In the genomic region with DNA sequence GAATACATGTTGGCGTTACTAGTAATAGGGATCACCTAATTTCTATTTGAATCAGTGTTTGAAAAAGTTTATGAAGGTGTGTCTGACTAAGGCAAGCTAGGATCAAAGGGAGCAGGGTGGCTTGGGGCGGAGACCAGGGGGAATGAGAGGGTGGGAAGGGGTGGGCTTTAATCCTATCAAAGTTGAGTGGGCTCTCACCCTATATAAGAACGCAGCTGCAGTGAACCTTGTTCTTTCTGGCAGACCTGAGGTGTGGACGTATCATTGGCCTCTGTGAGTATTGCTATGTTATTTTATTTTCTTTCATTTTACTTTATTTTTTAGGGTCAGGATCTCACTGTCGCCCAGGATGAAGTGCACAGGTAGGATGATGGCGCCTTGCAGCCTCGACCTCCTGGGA, we compare ENCODE assay signal across 21 cellular contexts. TPM values are rescaled to one million over a fixed set of nuclear protein-coding genes. Genes with fewer than 3 reads are reported as not detected.
DNase-seq lines count a peak whose midpoint lies in the region; FAIRE-seq and TF ChIP-seq lines count a peak whose summit lies in the region.
"Had no signal": no experiment of that assay in that cellular context is flagged by ENCODE, and none has a peak within 500 bp of the region (broad histone marks: within the 10 kb centered on the region; RNA-seq: fewer than 3 reads in every experiment).

No MANE protein-coding gene starts in this region.

- no peak for FAIRE-seq in frontal cortex (lab: Jason Lieb, UNC)
- FAIRE-seq: G401.6, GM12891, GM18507, K562 had no signal

- H3K27me3 Mint-ChIP-seq in H9 (ENCODE audit: low read depth) (peaks cover 2% of the 10 kb centered on the region; the same call in 1 of the 2 replicates), endodermal cell (ENCODE audit: insufficient read depth) (no peaks in the 10 kb centered on the region)

- no peak overlapping the region for H2BK20ac ChIP-seq in H9 (ENCODE audit: low read depth, low read length, poor library complexity, severe bottlenecking)

- no peak overlapping the region for H4K8ac ChIP-seq in H9 (replicated peaks; ENCODE audit: insufficient read length, low read depth, low read length)

- no peak overlapping the region for H3K18ac ChIP-seq in H9 (ENCODE audit: insufficient read length, low read depth, low read length)

- peak overlapping the region in 1 of 2 experiments; percentile 42; a peak in 2 of 5 replicates for H3K4me3 Mint-ChIP-seq in H9
- peak overlapping the region; percentile 46 for H3K4me3 Mint-ChIP-seq in endodermal cell
- H3K4me3 Mint-ChIP-seq: CD4-positive, alpha-beta memory T cell; HFFc6 had no signal

- H3K4me3 ChIP-seq in endodermal cell (ENCODE audit: low read length) = peak overlapping the region; percentile 78
- H3K4me3 ChIP-seq: K562 had no signal

- H3K9ac ChIP-seq in H9 (ENCODE audit: extremely low read depth, insufficient read length, low read length) = peak overlapping the region; percentile 9
- H3K9ac ChIP-seq in endodermal cell (ENCODE audit: extremely low read depth, low read length, poor library complexity, severe bottlenecking) = peak overlapping the region; percentile 72

- H3K36me3 Mint-ChIP-seq in H9 (ENCODE audit: insufficient read depth in 1 of 3, low read depth in 3 of 3) = peaks cover 15 to 43% (median 30%) of the 10 kb centered on the region in 3 experiments
- peaks cover 4% of the 10 kb centered on the region for H3K36me3 Mint-ChIP-seq in endodermal cell (ENCODE audit: low read depth)
- H3K36me3 Mint-ChIP-seq: CD4-positive, alpha-beta memory T cell had no signal

- no peaks in the 10 kb centered on the region for H3K79me1 ChIP-seq in H9 (ENCODE audit: insufficient read depth, low read depth, low read length, poor library complexity, severe bottlenecking)

- H3K23ac ChIP-seq in H9 (ENCODE audit: insufficient read length, low read depth, low read length) = no peak overlapping the region

- H3K4ac ChIP-seq in H9 (ENCODE audit: low read depth, low read length) = no peak overlapping the region

- no peak overlapping the region for H4K91ac ChIP-seq in H9 (ENCODE audit: insufficient read length, low read depth, low read length)

- no peaks in the 10 kb centered on the region for H3K36me3 ChIP-seq in endodermal cell (ENCODE audit: control insufficient read depth, insufficient read depth, low read length)
- H3K36me3 ChIP-seq: BE2C had no signal

- H3K9me3 ChIP-seq in H9 (ENCODE audit: control insufficient read depth, low read depth, low read length) = no peaks in the 10 kb centered on the region
- H3K9me3 ChIP-seq in endodermal cell (ENCODE audit: control insufficient read depth, low read length) = no peaks in the 10 kb centered on the region
- H3K9me3 ChIP-seq: BE2C had no signal

- WGBS in H9 (ENCODE audit: extremely low coverage, insufficient read length, low lambda C conversion rate) = no CpG with 5 or more reads among the region's 7 CpGs
- 91 to 94% methylated on average over 3 to 5 of the region's 7 CpGs for WGBS in endodermal cell (ENCODE audit: insufficient coverage in 1 of 2, insufficient read length in 1 of 2), 2 experiments

- DNase-seq in ELF-1 (ENCODE audit: low read depth, low spot score) (peak; percentile 57), H9 (no peak), endodermal cell (no peak), inferior parietal cortex (ENCODE audit: extremely low spot score) (no peak), NCI-H82 treated with DMSO at 0.1 percent for 48 hours (lab: John Stamatoyannopoulos, UW; ENCODE audit: unreplicated experiment) (no peak), C1 segment of cervical spinal cord (lab: John Stamatoyannopoulos, UW) (no peak), frontal cortex (ENCODE audit: low spot score in 2 of 2) (no peak)
- DNase-seq: BE2C; Calu3; CD4-positive, alpha-beta memory T cell; DMS79 treated with DMSO at 0.1 percent for 48 hours; HFFc6; IMR-90 had no signal

- no peak overlapping the region for H2BK12ac ChIP-seq in H9 (ENCODE audit: insufficient read length, low read depth, low read length)

- no peaks in the 10 kb centered on the region for H3K79me2 ChIP-seq in H9 (ENCODE audit: insufficient read depth, low read length)

- H3K27ac Mint-ChIP-seq in H9 (0 out of 7 replicates have a peak overlapping the region, but pooled peaks of 1 of the 3 experiments have one; percentile 73), endodermal cell (no peak overlapping the region)
- H3K27ac Mint-ChIP-seq: CD14-positive monocyte; CD4-positive, alpha-beta memory T cell; HFFc6 had no signal

- H3K27ac ChIP-seq in H9 (ENCODE audit: insufficient read length, low read depth, low read length) (no peak overlapping the region), endodermal cell (ENCODE audit: low read depth, low read length) (no peak overlapping the region)
- H3K27ac ChIP-seq: HL-60 had no signal

- no peak overlapping the region for H3K14ac ChIP-seq in H9 (ENCODE audit: insufficient read depth, low read length)

- no peak overlapping the region for H2BK5ac ChIP-seq in H9 (ENCODE audit: insufficient read length, low read length)

- no peak overlapping the region for H2BK15ac ChIP-seq in H9 (ENCODE audit: low read depth, low read length)

- H2AFZ ChIP-seq in H9 (ENCODE audit: low read length) = no peak overlapping the region

- no peaks in the 10 kb centered on the region for H3K27me3 ChIP-seq in H9 (ENCODE audit: insufficient read depth, low read length)
- no peaks in the 10 kb centered on the region for H3K27me3 ChIP-seq in endodermal cell (ENCODE audit: control insufficient read depth, insufficient read depth, low read length, poor library complexity, severe bottlenecking)
- H3K27me3 ChIP-seq: BE2C had no signal

- no peak overlapping the region for H2BK120ac ChIP-seq in H9 (ENCODE audit: low read depth, low read length, poor library complexity, severe bottlenecking)

- no peak overlapping the region for H3T11ph ChIP-seq in H9 (ENCODE audit: low read length)

- peaks cover 3% of the 10 kb centered on the region for H3K23me2 ChIP-seq in H9 (ENCODE audit: insufficient read length, low read depth, low read length, poor library complexity, severe bottlenecking)

- peaks cover 34 to 40% of the 10 kb centered on the region in 2 experiments for H3K9me3 Mint-ChIP-seq in H9
- peaks cover 27% of the 10 kb centered on the region for H3K9me3 Mint-ChIP-seq in endodermal cell
- H3K9me3 Mint-ChIP-seq: HFFc6 had no signal

- H2AK5ac ChIP-seq in H9 (ENCODE audit: insufficient read length, low read length) = no peak overlapping the region

- H3K56ac ChIP-seq in H9 (ENCODE audit: insufficient read length, low read depth, low read length) = no peak overlapping the region

- H3K4me1 Mint-ChIP-seq in H9 = peaks cover 27 to 29% of the 10 kb centered on the region in 2 experiments
- H3K4me1 Mint-ChIP-seq in endodermal cell = peaks cover 18% of the 10 kb centered on the region
- H3K4me1 Mint-ChIP-seq: CD4-positive, alpha-beta memory T cell had no signal

- TF ChIP-seq CTCF in H9 (conservative IDR thresholded peaks at IDR 0.05) (no peak), endodermal cell (conservative IDR thresholded peaks at IDR 0.05) (no peak)

- no peak overlapping the region for H3K4me2 ChIP-seq in H9 (ENCODE audit: insufficient read depth, insufficient read length, low read length)

- no peaks in the 10 kb centered on the region for H4K20me1 ChIP-seq in H9 (ENCODE audit: control insufficient read depth, insufficient read depth, insufficient read length)

- H3K4me1 ChIP-seq in H9 (ENCODE audit: insufficient read depth, low read length) = no peaks in the 10 kb centered on the region; the same call in 1 of the 2 replicates
- H3K4me1 ChIP-seq in endodermal cell (ENCODE audit: control insufficient read depth, insufficient read depth, low read length) = peaks cover 5% of the 10 kb centered on the region
- H3K4me1 ChIP-seq: BE2C had no signal

- H4K5ac ChIP-seq in H9 (ENCODE audit: insufficient read length, low read depth, low read length) = no peak overlapping the region

RNA-seq across cellular contexts. Expression of a gene that starts 37.4 kb away (rescaled TPM):
- total RNA-seq in H9 (2021) (3.6 and 4.0 TPM in 2 replicates), endodermal cell (1 to 10 TPM in 1 of 2 donors, under 1 TPM in 1; 0.20 to 2.6 TPM), frontal cortex (under 0.01 TPM)
- polyA plus RNA-seq in endodermal cell (2013, experiment 1 of 2) = 0.46 TPM
- polyA plus RNA-seq in endodermal cell (2013, experiment 2 of 2) = 0.58 TPM
- total RNA-seq: A172; Calu3; CD4-positive, alpha-beta memory T cell; HFFc6; HT1080; IMR-90; K562 had no signal
- polyA plus RNA-seq: CD4-positive, alpha-beta memory T cell; IMR-90; K562 had no signal
